ENCODE assay signal across 8 cellular contexts in genomic region chr9:96565684-96566360, GRCh38. TPM values are rescaled to one million over a fixed set of nuclear protein-coding genes. Genes with fewer than 3 reads are reported as not detected.
DNase-seq lines count a peak whose midpoint lies in the region; ATAC-seq and TF ChIP-seq lines count a peak whose summit lies in the region.

No MANE protein-coding gene starts in this region.

- H3K27me3 ChIP-seq in MM.1S (replicated peaks; ENCODE audit: insufficient read depth, low read length) (no peaks in the 10 kb centered on the region), duodenal mucosa (ENCODE audit: control insufficient read depth in 1 of 2, insufficient read depth in 2 of 2, low read length in 2 of 2) (no peaks in the 10 kb centered on the region)

- no peaks in the 10 kb centered on the region for H3K79me2 ChIP-seq in MM.1S (ENCODE audit: low read length)

- H3K4me1 ChIP-seq in MM.1S (ENCODE audit: low read length) (0 out of 2 replicates have a peak, but pooled peaks cover 6% of the 10 kb centered on the region), duodenal mucosa (ENCODE audit: control insufficient read depth in 1 of 2, insufficient read depth in 2 of 2, low read length in 2 of 2) (peaks cover 8 to 17% of the 10 kb centered on the region in 2 donors)

- H3K27ac ChIP-seq in MM.1S (ENCODE audit: low read length) (no peak overlapping the region), duodenal mucosa (ENCODE audit: low read depth, low read length) (peak overlapping the region; percentile 96)

- H3K36me3 ChIP-seq in MM.1S (replicated peaks; ENCODE audit: insufficient read depth, low read length) (no peaks in the 10 kb centered on the region), duodenal mucosa (ENCODE audit: control insufficient read depth in 1 of 2, insufficient read depth in 2 of 2, low read length in 2 of 2) (peaks cover 0 to 5% of the 10 kb centered on the region in 2 donors)

- H3K9me3 ChIP-seq in MM.1S (replicated peaks; ENCODE audit: insufficient read depth, low read length) (no peaks in the 10 kb centered on the region), duodenal mucosa (ENCODE audit: control insufficient read depth in 1 of 2, low read length in 2 of 2) (no peaks in the 10 kb centered on the region)

- H3K4me1 Mint-ChIP-seq in naive B cell, result peaks cover 4 to 16% (median 12%) of the 10 kb centered on the region in 3 donors

- DNase-seq in AG08395 (ENCODE audit: low spot score) (peak; percentile 58), MM.1S (no peak), naive B cell (no peak), mesenteric fat pad (ENCODE audit: low spot score) (no peak), dermis blood vessel endothelial cell (no peak)

- no peak overlapping the region for H3K9ac ChIP-seq in MM.1S (ENCODE audit: low read length)
- peak overlapping the region; percentile 90 to 91 for H3K9ac ChIP-seq in duodenal mucosa (ENCODE audit: low read depth in 1 of 2, low read length in 2 of 2)

- peak overlapping the region; percentile 84 to 94 (median 88) for H3K4me3 Mint-ChIP-seq in naive B cell

- H3K4me3 ChIP-seq in MM.1S (ENCODE audit: low read length) (peak overlapping the region; percentile 92), duodenal mucosa (ENCODE audit: low read depth in 1 of 2, low read length in 2 of 2) (peak overlapping the region; percentile 70 to 82)

- H3F3A ChIP-seq in MM.1S (ENCODE audit: insufficient read depth, low read length), result peaks cover 11% of the 10 kb centered on the region; the same call in 1 of the 2 replicates

- no peak for ATAC-seq in naive B cell (ENCODE audit: low read depth in 2 of 2)
- ATAC-seq in GM21529 (IDR thresholded peaks at IDR 0.05; ENCODE audit: unreplicated experiment), result no peak
- no peak for ATAC-seq in GM19351 (IDR thresholded peaks at IDR 0.05; ENCODE audit: unreplicated experiment)

- peak overlapping the region; percentile 100; the same call in 1 of the 2 replicates for H2AFZ ChIP-seq in MM.1S (ENCODE audit: low read length)

- H3K9me2 ChIP-seq in MM.1S (replicated peaks; ENCODE audit: insufficient read depth, low read length), result no peaks in the 10 kb centered on the region

- H3K9me3 Mint-ChIP-seq in naive B cell, result no peaks in the 10 kb centered on the region

- H3K27me3 Mint-ChIP-seq in naive B cell, result peaks cover 0 to 12% (median 6%) of the 10 kb centered on the region in 3 donors

- TF ChIP-seq CTCF in MM.1S (IDR thresholded peaks at IDR 0.05; ENCODE audit: low read length), result no peak

- peak overlapping the region; percentile 98 for H3K4me2 ChIP-seq in MM.1S (ENCODE audit: low read depth, low read length)

- H3K36me3 Mint-ChIP-seq in naive B cell, result no peaks in the 10 kb centered on the region

- H4K20me1 ChIP-seq in MM.1S (ENCODE audit: insufficient read depth, low read length), result no peaks in the 10 kb centered on the region

- H3K27ac Mint-ChIP-seq in naive B cell, result peak overlapping the region in 3 of 6 donors; percentile 43 to 87 (median 52)

RNA-seq across cellular contexts. Expression of gene CDC14B, which starts 53.8 kb away (rescaled TPM):
- 1 to 10 TPM; 2.9 to 7.9 (median 5.2) TPM for polyA plus RNA-seq in naive B cell (ENCODE audit: low read depth in 6 of 6)
- total RNA-seq in mesenteric fat pad (37.4 TPM), dermis blood vessel endothelial cell (7.0 and 9.5 TPM in 2 replicates)
